29 cellular contexts compared by ENCODE assay signal in the genomic region with DNA sequence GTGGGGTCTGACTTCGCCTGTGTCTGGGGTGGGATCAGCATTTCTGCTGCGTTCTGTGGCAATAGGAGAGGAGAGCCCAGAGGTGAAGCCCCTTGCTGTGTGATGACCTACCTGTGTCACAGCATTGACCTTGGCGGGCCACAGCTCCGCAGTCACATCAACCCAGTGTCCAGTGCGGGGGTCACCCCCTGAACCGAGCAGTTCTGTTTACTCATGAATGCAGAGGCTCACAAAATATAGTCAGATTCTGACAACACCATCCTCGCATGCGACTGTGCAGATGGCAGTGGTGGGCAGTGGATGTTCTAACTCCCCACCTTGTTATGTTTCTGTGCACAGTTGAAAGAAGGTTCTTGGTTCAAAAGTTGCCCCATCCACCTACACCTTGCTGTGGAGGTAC.
"Had no signal": no experiment of that assay in that cellular context is flagged by ENCODE, and none has a peak within 500 bp of the region (broad histone marks: within the 10 kb centered on the region; RNA-seq: fewer than 3 reads in every experiment).

No MANE protein-coding gene starts in this region.

- H3K4me3 Mint-ChIP-seq: dendritic cell treated with granulocyte-macrophage colony-stimulating factor and Interleukin-4, amounts not matched to agents 40 ng/mL and 50 ng/mL, for 4 days; effector memory CD8-positive, alpha-beta T cell; endodermal cell had no signal

- ATAC-seq: effector memory CD8-positive, alpha-beta T cell; esophagus mucosa; foreskin keratinocyte; gastrocnemius medialis; gastroesophageal sphincter; heart left ventricle; heart right ventricle had no signal

- H3K27ac ChIP-seq: colonic mucosa, coronary artery, dorsolateral prefrontal cortex, epithelial cell of prostate, esophagus muscularis mucosa, esophagus squamous epithelium, foreskin keratinocyte, gastrocnemius medialis, gastroesophageal sphincter, heart left ventricle, heart right ventricle had no signal

- H3K9me3 ChIP-seq: colonic mucosa, esophagus muscularis mucosa, esophagus squamous epithelium, gastrocnemius medialis, gastroesophageal sphincter, heart left ventricle, heart right ventricle had no signal

- H3K4me1 ChIP-seq: colonic mucosa, esophagus muscularis mucosa, esophagus squamous epithelium, foreskin keratinocyte, gastrocnemius medialis, gastroesophageal sphincter, heart left ventricle, heart right ventricle had no signal

- H3K9me3 Mint-ChIP-seq: endodermal cell had no signal

- H3K36me3 ChIP-seq: colonic mucosa, esophagus muscularis mucosa, esophagus squamous epithelium, gastrocnemius medialis, gastroesophageal sphincter, heart left ventricle, heart right ventricle had no signal

- H3K27me3 Mint-ChIP-seq: dendritic cell treated with granulocyte-macrophage colony-stimulating factor and Interleukin-4, amounts not matched to agents 40 ng/mL and 50 ng/mL, for 4 days had no signal

- H3K4me3 ChIP-seq: colonic mucosa, coronary artery, dorsolateral prefrontal cortex, esophagus muscularis mucosa, esophagus squamous epithelium, gastrocnemius medialis, gastroesophageal sphincter, heart left ventricle, heart right ventricle had no signal

- FAIRE-seq: colon, endometrium, endothelial cell of umbilical vein, frontal cortex had no signal

- DNase-seq: colonic mucosa; cortex of kidney; dermis blood vessel endothelial cell; dorsolateral prefrontal cortex; effector CD4-positive, alpha-beta T cell; effector CD8-positive, alpha-beta T cell; effector memory CD4-positive, alpha-beta T cell; effector memory CD8-positive, alpha-beta T cell; endodermal cell; erythroblast; esophagus squamous epithelium; foreskin fibroblast; foreskin keratinocyte; foreskin melanocyte; gastrocnemius medialis; glutamatergic neuron; head of caudate nucleus; heart left ventricle; heart right ventricle had no signal

- H3K27ac Mint-ChIP-seq: dendritic cell treated with granulocyte-macrophage colony-stimulating factor and Interleukin-4, amounts not matched to agents 40 ng/mL and 50 ng/mL, for 4 days; effector memory CD8-positive, alpha-beta T cell; endodermal cell had no signal
